Comparison of ENCODE assay signal across 9 cellular contexts in the genomic region with DNA sequence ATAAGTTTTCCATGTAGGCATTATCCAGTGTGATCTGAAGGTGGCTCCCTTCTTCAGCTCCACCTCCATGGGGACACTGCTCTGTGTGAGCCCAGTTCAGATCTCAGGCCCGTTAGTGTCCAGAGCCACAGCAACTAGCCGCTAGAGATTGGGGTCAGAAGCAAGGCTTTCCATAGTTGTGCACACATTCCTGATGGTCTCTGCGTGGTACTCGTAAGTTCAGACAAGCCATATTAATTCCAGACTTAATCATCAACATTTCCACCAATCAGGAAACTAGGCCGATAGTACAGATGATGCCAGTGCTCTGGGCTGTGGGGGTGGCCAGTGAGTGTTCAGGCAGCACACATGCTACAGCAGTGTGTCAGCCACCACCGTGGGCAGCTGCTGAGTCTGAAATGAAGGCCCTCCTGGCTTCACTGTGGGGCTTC. TPM values are rescaled to one million over a fixed set of nuclear protein-coding genes. Genes with fewer than 3 reads are reported as not detected.
DNase-seq lines count a peak whose midpoint lies in the region; ATAC-seq, FAIRE-seq and TF ChIP-seq lines count a peak whose summit lies in the region.
"Had no signal": no experiment of that assay in that cellular context is flagged by ENCODE, and none has a peak within 500 bp of the region (broad histone marks: within the 10 kb centered on the region; RNA-seq: fewer than 3 reads in every experiment).

No MANE protein-coding gene starts in this region.

- DNase-seq in AG08396 (ENCODE audit: low spot score) (peak; percentile 85), HTR-8/SVneo (ENCODE audit: insufficient read length, low spot score) (peak; percentile 70), astrocyte of the hippocampus (ENCODE audit: low read depth, low spot score) (peak; percentile 94), left lobe of liver (ENCODE audit: low spot score) (no peak), erythroblast (lab: John Stamatoyannopoulos, UW) (no peak)
- DNase-seq: effector memory CD8-positive, alpha-beta T cell had no signal

- FAIRE-seq in HTR-8/SVneo (lab: Jason Lieb, UNC) = peak; percentile 97

- ATAC-seq in left lobe of liver (peak; percentile 95), GM19324 (IDR thresholded peaks at IDR 0.05; ENCODE audit: low FRiP score, unreplicated experiment) (no peak), HG02938 (IDR thresholded peaks at IDR 0.05; ENCODE audit: unreplicated experiment) (no peak), GM18520 (IDR thresholded peaks at IDR 0.05; ENCODE audit: unreplicated experiment) (no peak)
- ATAC-seq: effector memory CD8-positive, alpha-beta T cell had no signal

- no peak for TF ChIP-seq POLR2A in erythroblast (IDR thresholded peaks at IDR 0.05; ENCODE audit: low read length)

RNA-seq across cellular contexts. Expression of a gene that starts 17.5 kb away (rescaled TPM):
- 31.0 TPM for total RNA-seq in left lobe of liver

Comparison
In these comparisons a context has a peak if more than half of its experiments do, and no peak if none do; other contexts are left out.
1. DNase-seq: peak in AG08396 (single experiment), HTR-8/SVneo (single experiment) and astrocyte of the hippocampus (single experiment); none in left lobe of liver (single experiment) and erythroblast (0 of 2).